ENCODE assay signal across 8 cellular contexts in genomic region chr3:172107403-172107802, GRCh38.
A peak's percentile ranks its signal among the peaks of the same experiment; 100 is the strongest.
DNase-seq lines count a peak whose midpoint lies in the region; ATAC-seq and TF ChIP-seq lines count a peak whose summit lies in the region.

No MANE protein-coding gene starts in this region.

- H3K4me3 Mint-ChIP-seq in naive thymus-derived CD4-positive, alpha-beta T cell = peak overlapping the region; percentile 78 to 89 (median 84)

- H3K9me3 ChIP-seq in naive thymus-derived CD4-positive, alpha-beta T cell (ENCODE audit: control insufficient read depth in 2 of 3, low read length in 3 of 3) = no peaks in the 10 kb centered on the region

- intact Hi-C loops in naive thymus-derived CD4-positive, alpha-beta T cell (cut with micrococcal nuclease) = loop anchor here (1.0 to 10.0 kb wide), 16 partner anchors 19 to 1753 kb away; partner anchors contain the start of genes FNDC3B (in 2 of the 2), SKIL (in 2 of the 2), ECT2 (in 1 of the 2) and EIF5A2 (in 1 of the 2)
- intact Hi-C loops in posterior cingulate gyrus (cut with DNase I) = no loop called here

- H3K27ac ChIP-seq in naive thymus-derived CD4-positive, alpha-beta T cell (ENCODE audit: low read depth, low read length) = peak overlapping the region; percentile 54

- H3K4me1 Mint-ChIP-seq in naive thymus-derived CD4-positive, alpha-beta T cell = peaks cover 61 to 87% (median 77%) of the 10 kb centered on the region in 7 donors

- POLR2A ChIA-PET in naive thymus-derived CD4-positive, alpha-beta T cell (lab: Charles Lee) = interaction anchor here (0.6 to 1.6 kb wide), 11 partner anchors 10 to 1237 kb away, joined by 3 to 8 read pairs (median 3); partner anchors contain the start of genes FNDC3B and RPL22L1
- POLR2A ChIA-PET in HEK293T (lab: Yijun Ruan, JAX) = no interaction called here

- peak overlapping the region; percentile 88 to 94 (median 91) for H3K27ac Mint-ChIP-seq in naive thymus-derived CD4-positive, alpha-beta T cell

- no peaks in the 10 kb centered on the region for H3K27me3 ChIP-seq in naive thymus-derived CD4-positive, alpha-beta T cell (ENCODE audit: control insufficient read depth in 2 of 2, insufficient read depth in 2 of 2, low read length in 2 of 2)

- H3K27me3 Mint-ChIP-seq in naive thymus-derived CD4-positive, alpha-beta T cell = peaks cover 0 to 5% (median 0%) of the 10 kb centered on the region in 5 donors

- H3K36me3 Mint-ChIP-seq in naive thymus-derived CD4-positive, alpha-beta T cell = peaks cover 0 to 21% (median 0%) of the 10 kb centered on the region in 5 donors

- H3K36me3 ChIP-seq in naive thymus-derived CD4-positive, alpha-beta T cell (ENCODE audit: control insufficient read depth in 2 of 3, insufficient read depth in 3 of 3, low read length in 3 of 3) = no peaks in the 10 kb centered on the region

- DNase-seq in CD1c-positive myeloid dendritic cell (ENCODE audit: extremely low spot score) = peak; percentile 46
- DNase-seq in activated CD8-positive, alpha-beta memory T cell treated with anti-CD3 and anti-CD28 coated beads, Interleukin-2, amount 50 U/mL, for 4 hours = peak; percentile 46
- DNase-seq in naive thymus-derived CD4-positive, alpha-beta T cell = peak in 8 of 9 donors; percentile 45 to 70 (median 59)
- no peak for DNase-seq in posterior cingulate gyrus
- no peak for DNase-seq in DMS53 treated with DMSO at 0.1 percent for 48 hours (lab: John Stamatoyannopoulos, UW; ENCODE audit: unreplicated experiment)
- no peak for DNase-seq in HEK293T (ENCODE audit: extremely low spot score)

- peaks cover 40 to 69% of the 10 kb centered on the region in 2 donors for H3K4me1 ChIP-seq in naive thymus-derived CD4-positive, alpha-beta T cell (ENCODE audit: control insufficient read depth in 2 of 2, insufficient read depth in 2 of 2, low read length in 2 of 2)

- peak overlapping the region; percentile 45 for H3K4me3 ChIP-seq in naive thymus-derived CD4-positive, alpha-beta T cell (ENCODE audit: low read length)

- ATAC-seq in GM19397 (IDR thresholded peaks at IDR 0.05; ENCODE audit: unreplicated experiment) = peak; percentile 82
- peak; percentile 86 for ATAC-seq in HG03442 (IDR thresholded peaks at IDR 0.05; ENCODE audit: unreplicated experiment)
- peak; percentile 75 for ATAC-seq in naive thymus-derived CD4-positive, alpha-beta T cell

- CTCF ChIA-PET in naive thymus-derived CD4-positive, alpha-beta T cell (lab: Charles Lee) = interaction anchor here (1.0 to 3.3 kb wide), 5 partner anchors 9 to 225 kb away, joined by 5 to 13 read pairs (median 7); partner anchors contain the start of gene FNDC3B
- CTCF ChIA-PET in HEK293T (lab: Yijun Ruan, JAX) = interaction anchor here (0.6 kb wide), 1 partner anchor 177 kb away, joined by 3 read pairs; no protein-coding TSS in a partner anchor

- peaks cover 0 to 5% (median 0%) of the 10 kb centered on the region in 11 donors for H3K9me3 Mint-ChIP-seq in naive thymus-derived CD4-positive, alpha-beta T cell

TF ChIP-seq in HEK293T, 16 proteins besides CTCF, POLR2A, EP300 and RAD21:
- TF ChIP-seq NFRKB (IDR thresholded peaks at IDR 0.05) (no peak), FOXK2 (IDR thresholded peaks at IDR 0.05) (no peak), FOXM1 (IDR thresholded peaks at IDR 0.05; ENCODE audit: borderline replicate concordance) (no peak), ARNT (IDR thresholded peaks at IDR 0.05) (no peak)

Comparison
In these comparisons a context has a peak if more than half of its experiments do, and no peak if none do; other contexts are left out.
1. DNase-seq: peak in CD1c-positive myeloid dendritic cell (single experiment), activated CD8-positive, alpha-beta memory T cell treated with anti-CD3 and anti-CD28 coated beads, Interleukin-2, amount 50 U/mL, for 4 hours (single experiment) and naive thymus-derived CD4-positive, alpha-beta T cell (8 of 9); none in posterior cingulate gyrus (0 of 10), DMS53 treated with DMSO at 0.1 percent for 48 hours (single experiment) and HEK293T (single experiment).
2. Peak in every context shown above with its lines, with median percentiles within 50 percentile points of each other: ATAC-seq.